In genomic region chr12:49462103-49462739, GRCh38 we compare ENCODE assay signal across 1 cellular context.
TF ChIP-seq lines count a peak whose summit lies in the region.

No MANE protein-coding gene starts in this region.

TF ChIP-seq in WTC11, 78 proteins besides CTCF, POLR2A, EP300 and RAD21 (continued from another document):
- TF ChIP-seq, protein P1, sequence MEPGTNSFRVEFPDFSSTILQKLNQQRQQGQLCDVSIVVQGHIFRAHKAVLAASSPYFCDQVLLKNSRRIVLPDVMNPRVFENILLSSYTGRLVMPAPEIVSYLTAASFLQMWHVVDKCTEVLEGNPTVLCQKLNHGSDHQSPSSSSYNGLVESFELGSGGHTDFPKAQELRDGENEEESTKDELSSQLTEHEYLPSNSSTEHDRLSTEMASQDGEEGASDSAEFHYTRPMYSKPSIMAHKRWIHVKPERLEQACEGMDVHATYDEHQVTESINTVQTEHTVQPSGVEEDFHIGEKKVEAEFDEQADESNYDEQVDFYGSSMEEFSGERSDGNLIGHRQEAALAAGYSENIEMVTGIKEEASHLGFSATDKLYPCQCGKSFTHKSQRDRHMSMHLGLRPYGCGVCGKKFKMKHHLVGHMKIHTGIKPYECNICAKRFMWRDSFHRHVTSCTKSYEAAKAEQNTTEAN (CRISPR knock-in tag; IDR thresholded peaks at IDR 0.05) = no peak
- no peak for TF ChIP-seq FOXJ3 (CRISPR knock-in tag; IDR thresholded peaks at IDR 0.05; ENCODE audit: borderline replicate concordance)
- TF ChIP-seq, protein P2, sequence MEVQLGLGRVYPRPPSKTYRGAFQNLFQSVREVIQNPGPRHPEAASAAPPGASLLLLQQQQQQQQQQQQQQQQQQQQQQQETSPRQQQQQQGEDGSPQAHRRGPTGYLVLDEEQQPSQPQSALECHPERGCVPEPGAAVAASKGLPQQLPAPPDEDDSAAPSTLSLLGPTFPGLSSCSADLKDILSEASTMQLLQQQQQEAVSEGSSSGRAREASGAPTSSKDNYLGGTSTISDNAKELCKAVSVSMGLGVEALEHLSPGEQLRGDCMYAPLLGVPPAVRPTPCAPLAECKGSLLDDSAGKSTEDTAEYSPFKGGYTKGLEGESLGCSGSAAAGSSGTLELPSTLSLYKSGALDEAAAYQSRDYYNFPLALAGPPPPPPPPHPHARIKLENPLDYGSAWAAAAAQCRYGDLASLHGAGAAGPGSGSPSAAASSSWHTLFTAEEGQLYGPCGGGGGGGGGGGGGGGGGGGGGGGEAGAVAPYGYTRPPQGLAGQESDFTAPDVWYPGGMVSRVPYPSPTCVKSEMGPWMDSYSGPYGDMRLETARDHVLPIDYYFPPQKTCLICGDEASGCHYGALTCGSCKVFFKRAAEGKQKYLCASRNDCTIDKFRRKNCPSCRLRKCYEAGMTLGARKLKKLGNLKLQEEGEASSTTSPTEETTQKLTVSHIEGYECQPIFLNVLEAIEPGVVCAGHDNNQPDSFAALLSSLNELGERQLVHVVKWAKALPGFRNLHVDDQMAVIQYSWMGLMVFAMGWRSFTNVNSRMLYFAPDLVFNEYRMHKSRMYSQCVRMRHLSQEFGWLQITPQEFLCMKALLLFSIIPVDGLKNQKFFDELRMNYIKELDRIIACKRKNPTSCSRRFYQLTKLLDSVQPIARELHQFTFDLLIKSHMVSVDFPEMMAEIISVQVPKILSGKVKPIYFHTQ (CRISPR knock-in tag; IDR thresholded peaks at IDR 0.05) = no peak
- TF ChIP-seq, protein P3, sequence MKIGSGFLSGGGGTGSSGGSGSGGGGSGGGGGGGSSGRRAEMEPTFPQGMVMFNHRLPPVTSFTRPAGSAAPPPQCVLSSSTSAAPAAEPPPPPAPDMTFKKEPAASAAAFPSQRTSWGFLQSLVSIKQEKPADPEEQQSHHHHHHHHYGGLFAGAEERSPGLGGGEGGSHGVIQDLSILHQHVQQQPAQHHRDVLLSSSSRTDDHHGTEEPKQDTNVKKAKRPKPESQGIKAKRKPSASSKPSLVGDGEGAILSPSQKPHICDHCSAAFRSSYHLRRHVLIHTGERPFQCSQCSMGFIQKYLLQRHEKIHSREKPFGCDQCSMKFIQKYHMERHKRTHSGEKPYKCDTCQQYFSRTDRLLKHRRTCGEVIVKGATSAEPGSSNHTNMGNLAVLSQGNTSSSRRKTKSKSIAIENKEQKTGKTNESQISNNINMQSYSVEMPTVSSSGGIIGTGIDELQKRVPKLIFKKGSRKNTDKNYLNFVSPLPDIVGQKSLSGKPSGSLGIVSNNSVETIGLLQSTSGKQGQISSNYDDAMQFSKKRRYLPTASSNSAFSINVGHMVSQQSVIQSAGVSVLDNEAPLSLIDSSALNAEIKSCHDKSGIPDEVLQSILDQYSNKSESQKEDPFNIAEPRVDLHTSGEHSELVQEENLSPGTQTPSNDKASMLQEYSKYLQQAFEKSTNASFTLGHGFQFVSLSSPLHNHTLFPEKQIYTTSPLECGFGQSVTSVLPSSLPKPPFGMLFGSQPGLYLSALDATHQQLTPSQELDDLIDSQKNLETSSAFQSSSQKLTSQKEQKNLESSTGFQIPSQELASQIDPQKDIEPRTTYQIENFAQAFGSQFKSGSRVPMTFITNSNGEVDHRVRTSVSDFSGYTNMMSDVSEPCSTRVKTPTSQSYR (CRISPR knock-in tag; IDR thresholded peaks at IDR 0.05) = no peak
- no peak for TF ChIP-seq TP53 (CRISPR knock-in tag; IDR thresholded peaks at IDR 0.05)
- TF ChIP-seq IRF2 (CRISPR knock-in tag; IDR thresholded peaks at IDR 0.05; ENCODE audit: borderline replicate concordance, low read depth) = no peak
